ENCODE assay signal across 1 cellular context in genomic region chr7:158941821-158942605, GRCh38.
TF ChIP-seq lines count a peak whose summit lies in the region.

No MANE protein-coding gene starts in this region.

TF ChIP-seq in HepG2, 621 proteins besides CTCF, POLR2A, EP300 and RAD21 (continued from another document):
- TF ChIP-seq LRRFIP1 (CRISPR knock-in tag; conservative IDR thresholded peaks at IDR 0.05): no peak
- TF ChIP-seq ZNF282 (IDR thresholded peaks at IDR 0.05; ENCODE audit: partially characterized antibody): no peak
